ENCODE assay signal across 1 cellular context in genomic region chr1:39026051-39026946, GRCh38.
TF ChIP-seq lines count a peak whose summit lies in the region.

Gene NDUFS5 (plus strand): TSS chr1:39026350. CDS start chr1:39028725, 2,375 bp downstream.

TF ChIP-seq in HEK293, 187 proteins besides CTCF, POLR2A, EP300 and RAD21 (continued from another document and continues in another):
- TF ChIP-seq ZNF639 (tag by site-specific recombination; IDR thresholded peaks at IDR 0.05), result 0 out of 2 replicates have a peak, but pooled peaks have one; percentile 32
- TF ChIP-seq ZNF202 (tag by site-specific recombination; IDR thresholded peaks at IDR 0.05; ENCODE audit: borderline replicate concordance), result no peak
- TF ChIP-seq ATF2 (tag by site-specific recombination; IDR thresholded peaks at IDR 0.05; ENCODE audit: low read depth), result peak; percentile 90
- TF ChIP-seq ZNF341 (tag by site-specific recombination; IDR thresholded peaks at IDR 0.05; ENCODE audit: low read depth), result peak; percentile 72
- TF ChIP-seq ZNF660 (tag by site-specific recombination; IDR thresholded peaks at IDR 0.05), result 0 out of 2 replicates have a peak, but pooled peaks have one; percentile 85
- no peak for TF ChIP-seq ZNF18 (tag by site-specific recombination; IDR thresholded peaks at IDR 0.05)
- peak; percentile 83 for TF ChIP-seq ZBTB21 (tag by site-specific recombination; IDR thresholded peaks at IDR 0.05)
- TF ChIP-seq ZNF610 (tag by site-specific recombination; IDR thresholded peaks at IDR 0.05; ENCODE audit: borderline replicate concordance), result peak; percentile 43
- TF ChIP-seq ZNF114 (tag by site-specific recombination; IDR thresholded peaks at IDR 0.05), result no peak
- 0 out of 2 replicates have a peak, but pooled peaks have one; percentile 22 for TF ChIP-seq ZNF24 (tag by site-specific recombination; IDR thresholded peaks at IDR 0.05)
- no peak; the same call in none of the 2 replicates for TF ChIP-seq ZNF518A (tag by site-specific recombination; conservative IDR thresholded peaks at IDR 0.05; ENCODE audit: low read depth)
- TF ChIP-seq KLF1 (tag by site-specific recombination; IDR thresholded peaks at IDR 0.05), result no peak
- peak; percentile 15; the same call in 1 of the 2 replicates for TF ChIP-seq KLF9 (tag by site-specific recombination; IDR thresholded peaks at IDR 0.05; ENCODE audit: low read depth)
- peak; percentile 85; the same call in 1 of the 2 replicates for TF ChIP-seq TRIM28 (IDR thresholded peaks at IDR 0.05; ENCODE audit: borderline replicate concordance, low read length)
- peak; percentile 63; the same call in 1 of the 2 replicates for TF ChIP-seq ZNF561 (tag by site-specific recombination; IDR thresholded peaks at IDR 0.05; ENCODE audit: borderline replicate concordance)
- peak; percentile 37; the same call in 1 of the 2 replicates for TF ChIP-seq PRDM4 (tag by site-specific recombination; IDR thresholded peaks at IDR 0.05)
- TF ChIP-seq ZEB2 (tag by site-specific recombination; IDR thresholded peaks at IDR 0.05), result peak; percentile 77
- peak; percentile 43; the same call in 1 of the 2 replicates for TF ChIP-seq ZNF449 (tag by site-specific recombination; IDR thresholded peaks at IDR 0.05)
- no peak for TF ChIP-seq HOXD13 (CRISPR knock-in tag; IDR thresholded peaks at IDR 0.05; ENCODE audit: borderline replicate concordance)
- peak; percentile 66 for TF ChIP-seq ZBTB8A (tag by site-specific recombination; IDR thresholded peaks at IDR 0.05)
- peak; percentile 57 for TF ChIP-seq SP7 (tag by site-specific recombination; IDR thresholded peaks at IDR 0.05)
- no peak for TF ChIP-seq MZF1 (tag by site-specific recombination; IDR thresholded peaks at IDR 0.05; ENCODE audit: borderline replicate concordance)
- no peak for TF ChIP-seq ZNF624 (tag by site-specific recombination; IDR thresholded peaks at IDR 0.05)
- TF ChIP-seq ZNF76 (tag by site-specific recombination; IDR thresholded peaks at IDR 0.05; ENCODE audit: borderline replicate concordance, low read depth), result peak; percentile 36; the same call in 1 of the 2 replicates
- TF ChIP-seq BCL6B (tag by site-specific recombination; IDR thresholded peaks at IDR 0.05), result no peak
- TF ChIP-seq ZBTB26 (tag by site-specific recombination; optimal IDR thresholded peaks at IDR 0.05), result peak; percentile 73
- TF ChIP-seq ZSCAN30 (tag by site-specific recombination; IDR thresholded peaks at IDR 0.05), result peak; percentile 59; the same call in 1 of the 2 replicates
- no peak for TF ChIP-seq ZNF837 (tag by site-specific recombination; IDR thresholded peaks at IDR 0.05)
- TF ChIP-seq ZBTB17 (tag by site-specific recombination; IDR thresholded peaks at IDR 0.05), result peak; percentile 84
- 0 out of 2 replicates have a peak, but pooled peaks have one; percentile 17 for TF ChIP-seq YY2 (tag by site-specific recombination; IDR thresholded peaks at IDR 0.05)
- TF ChIP-seq ZNF48 (tag by site-specific recombination; IDR thresholded peaks at IDR 0.05), result no peak
- TF ChIP-seq ZNF513 (tag by site-specific recombination; IDR thresholded peaks at IDR 0.05), result peak; percentile 67
- peak; percentile 23; the same call in 1 of the 2 replicates for TF ChIP-seq ZNF324 (tag by site-specific recombination; IDR thresholded peaks at IDR 0.05)
